Comparison of ENCODE assay signal across 1 cellular context in the genomic region with DNA sequence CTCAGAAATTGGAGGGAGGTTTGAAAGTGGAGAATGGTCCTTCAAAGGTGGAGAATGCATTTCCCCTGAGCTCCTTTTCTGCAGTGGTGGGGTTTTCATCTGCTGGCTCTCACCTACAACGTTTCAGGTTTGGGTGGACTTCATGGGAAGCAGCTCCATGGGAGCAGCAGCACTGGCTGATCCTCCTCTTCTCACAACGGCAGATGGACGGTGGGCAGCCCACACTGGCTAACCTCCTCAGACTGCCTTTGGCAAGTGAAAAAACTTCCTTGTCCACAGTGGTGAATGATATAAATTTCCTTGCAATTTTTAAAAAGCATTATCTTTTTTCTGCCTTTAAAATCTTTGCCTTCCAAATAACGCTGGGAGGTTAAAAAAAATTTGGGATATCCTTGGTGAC.
TF ChIP-seq lines count a peak whose summit lies in the region.

No MANE protein-coding gene starts in this region.

TF ChIP-seq in GM23338, 12 proteins besides CTCF, POLR2A, EP300 and RAD21 (continued from another document):
- TF ChIP-seq, protein P1, sequence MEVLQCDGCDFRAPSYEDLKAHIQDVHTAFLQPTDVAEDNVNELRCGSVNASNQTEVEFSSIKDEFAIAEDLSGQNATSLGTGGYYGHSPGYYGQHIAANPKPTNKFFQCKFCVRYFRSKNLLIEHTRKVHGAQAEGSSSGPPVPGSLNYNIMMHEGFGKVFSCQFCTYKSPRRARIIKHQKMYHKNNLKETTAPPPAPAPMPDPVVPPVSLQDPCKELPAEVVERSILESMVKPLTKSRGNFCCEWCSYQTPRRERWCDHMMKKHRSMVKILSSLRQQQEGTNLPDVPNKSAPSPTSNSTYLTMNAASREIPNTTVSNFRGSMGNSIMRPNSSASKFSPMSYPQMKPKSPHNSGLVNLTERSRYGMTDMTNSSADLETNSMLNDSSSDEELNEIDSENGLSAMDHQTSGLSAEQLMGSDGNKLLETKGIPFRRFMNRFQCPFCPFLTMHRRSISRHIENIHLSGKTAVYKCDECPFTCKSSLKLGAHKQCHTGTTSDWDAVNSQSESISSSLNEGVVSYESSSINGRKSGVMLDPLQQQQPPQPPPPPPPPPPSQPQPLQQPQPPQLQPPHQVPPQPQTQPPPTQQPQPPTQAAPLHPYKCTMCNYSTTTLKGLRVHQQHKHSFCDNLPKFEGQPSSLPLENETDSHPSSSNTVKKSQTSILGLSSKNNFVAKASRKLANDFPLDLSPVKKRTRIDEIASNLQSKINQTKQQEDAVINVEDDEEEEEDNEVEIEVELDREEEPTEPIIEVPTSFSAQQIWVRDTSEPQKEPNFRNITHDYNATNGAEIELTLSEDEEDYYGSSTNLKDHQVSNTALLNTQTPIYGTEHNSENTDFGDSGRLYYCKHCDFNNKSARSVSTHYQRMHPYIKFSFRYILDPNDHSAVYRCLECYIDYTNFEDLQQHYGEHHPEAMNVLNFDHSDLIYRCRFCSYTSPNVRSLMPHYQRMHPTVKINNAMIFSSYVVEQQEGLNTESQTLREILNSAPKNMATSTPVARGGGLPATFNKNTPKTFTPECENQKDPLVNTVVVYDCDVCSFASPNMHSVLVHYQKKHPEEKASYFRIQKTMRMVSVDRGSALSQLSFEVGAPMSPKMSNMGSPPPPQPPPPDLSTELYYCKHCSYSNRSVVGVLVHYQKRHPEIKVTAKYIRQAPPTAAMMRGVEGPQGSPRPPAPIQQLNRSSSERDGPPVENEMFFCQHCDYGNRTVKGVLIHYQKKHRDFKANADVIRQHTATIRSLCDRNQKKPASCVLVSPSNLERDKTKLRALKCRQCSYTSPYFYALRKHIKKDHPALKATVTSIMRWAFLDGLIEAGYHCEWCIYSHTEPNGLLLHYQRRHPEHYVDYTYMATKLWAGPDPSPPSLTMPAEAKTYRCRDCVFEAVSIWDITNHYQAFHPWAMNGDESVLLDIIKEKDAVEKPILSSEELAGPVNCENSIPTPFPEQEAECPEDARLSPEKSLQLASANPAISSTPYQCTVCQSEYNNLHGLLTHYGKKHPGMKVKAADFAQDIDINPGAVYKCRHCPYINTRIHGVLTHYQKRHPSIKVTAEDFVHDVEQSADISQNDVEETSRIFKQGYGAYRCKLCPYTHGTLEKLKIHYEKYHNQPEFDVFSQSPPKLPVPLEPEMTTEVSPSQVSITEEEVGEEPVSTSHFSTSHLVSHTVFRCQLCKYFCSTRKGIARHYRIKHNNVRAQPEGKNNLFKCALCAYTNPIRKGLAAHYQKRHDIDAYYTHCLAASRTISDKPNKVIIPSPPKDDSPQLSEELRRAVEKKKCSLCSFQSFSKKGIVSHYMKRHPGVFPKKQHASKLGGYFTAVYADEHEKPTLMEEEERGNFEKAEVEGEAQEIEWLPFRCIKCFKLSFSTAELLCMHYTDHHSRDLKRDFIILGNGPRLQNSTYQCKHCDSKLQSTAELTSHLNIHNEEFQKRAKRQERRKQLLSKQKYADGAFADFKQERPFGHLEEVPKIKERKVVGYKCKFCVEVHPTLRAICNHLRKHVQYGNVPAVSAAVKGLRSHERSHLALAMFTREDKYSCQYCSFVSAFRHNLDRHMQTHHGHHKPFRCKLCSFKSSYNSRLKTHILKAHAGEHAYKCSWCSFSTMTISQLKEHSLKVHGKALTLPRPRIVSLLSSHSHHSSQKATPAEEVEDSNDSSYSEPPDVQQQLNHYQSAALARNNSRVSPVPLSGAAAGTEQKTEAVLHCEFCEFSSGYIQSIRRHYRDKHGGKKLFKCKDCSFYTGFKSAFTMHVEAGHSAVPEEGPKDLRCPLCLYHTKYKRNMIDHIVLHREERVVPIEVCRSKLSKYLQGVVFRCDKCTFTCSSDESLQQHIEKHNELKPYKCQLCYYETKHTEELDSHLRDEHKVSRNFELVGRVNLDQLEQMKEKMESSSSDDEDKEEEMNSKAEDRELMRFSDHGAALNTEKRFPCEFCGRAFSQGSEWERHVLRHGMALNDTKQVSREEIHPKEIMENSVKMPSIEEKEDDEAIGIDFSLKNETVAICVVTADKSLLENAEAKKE (CRISPR knock-in tag; IDR thresholded peaks at IDR 0.05) = no peak
- TF ChIP-seq EZH2 (IDR thresholded peaks at IDR 0.05; ENCODE audit: low read depth, unreplicated experiment) (no peak), STAT1 (IDR thresholded peaks at IDR 0.05; ENCODE audit: unreplicated experiment) (no peak), ZNF114 (CRISPR knock-in tag; IDR thresholded peaks at IDR 0.05) (no peak), EZH2phosphoT487 (IDR thresholded peaks at IDR 0.05; ENCODE audit: unreplicated experiment) (no peak), NANOG (IDR thresholded peaks at IDR 0.05; ENCODE audit: borderline replicate concordance) (no peak)
- TF ChIP-seq, protein P2, sequence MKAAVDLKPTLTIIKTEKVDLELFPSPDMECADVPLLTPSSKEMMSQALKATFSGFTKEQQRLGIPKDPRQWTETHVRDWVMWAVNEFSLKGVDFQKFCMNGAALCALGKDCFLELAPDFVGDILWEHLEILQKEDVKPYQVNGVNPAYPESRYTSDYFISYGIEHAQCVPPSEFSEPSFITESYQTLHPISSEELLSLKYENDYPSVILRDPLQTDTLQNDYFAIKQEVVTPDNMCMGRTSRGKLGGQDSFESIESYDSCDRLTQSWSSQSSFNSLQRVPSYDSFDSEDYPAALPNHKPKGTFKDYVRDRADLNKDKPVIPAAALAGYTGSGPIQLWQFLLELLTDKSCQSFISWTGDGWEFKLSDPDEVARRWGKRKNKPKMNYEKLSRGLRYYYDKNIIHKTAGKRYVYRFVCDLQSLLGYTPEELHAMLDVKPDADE (IDR thresholded peaks at IDR 0.05) = no peak
- TF ChIP-seq, protein P3, sequence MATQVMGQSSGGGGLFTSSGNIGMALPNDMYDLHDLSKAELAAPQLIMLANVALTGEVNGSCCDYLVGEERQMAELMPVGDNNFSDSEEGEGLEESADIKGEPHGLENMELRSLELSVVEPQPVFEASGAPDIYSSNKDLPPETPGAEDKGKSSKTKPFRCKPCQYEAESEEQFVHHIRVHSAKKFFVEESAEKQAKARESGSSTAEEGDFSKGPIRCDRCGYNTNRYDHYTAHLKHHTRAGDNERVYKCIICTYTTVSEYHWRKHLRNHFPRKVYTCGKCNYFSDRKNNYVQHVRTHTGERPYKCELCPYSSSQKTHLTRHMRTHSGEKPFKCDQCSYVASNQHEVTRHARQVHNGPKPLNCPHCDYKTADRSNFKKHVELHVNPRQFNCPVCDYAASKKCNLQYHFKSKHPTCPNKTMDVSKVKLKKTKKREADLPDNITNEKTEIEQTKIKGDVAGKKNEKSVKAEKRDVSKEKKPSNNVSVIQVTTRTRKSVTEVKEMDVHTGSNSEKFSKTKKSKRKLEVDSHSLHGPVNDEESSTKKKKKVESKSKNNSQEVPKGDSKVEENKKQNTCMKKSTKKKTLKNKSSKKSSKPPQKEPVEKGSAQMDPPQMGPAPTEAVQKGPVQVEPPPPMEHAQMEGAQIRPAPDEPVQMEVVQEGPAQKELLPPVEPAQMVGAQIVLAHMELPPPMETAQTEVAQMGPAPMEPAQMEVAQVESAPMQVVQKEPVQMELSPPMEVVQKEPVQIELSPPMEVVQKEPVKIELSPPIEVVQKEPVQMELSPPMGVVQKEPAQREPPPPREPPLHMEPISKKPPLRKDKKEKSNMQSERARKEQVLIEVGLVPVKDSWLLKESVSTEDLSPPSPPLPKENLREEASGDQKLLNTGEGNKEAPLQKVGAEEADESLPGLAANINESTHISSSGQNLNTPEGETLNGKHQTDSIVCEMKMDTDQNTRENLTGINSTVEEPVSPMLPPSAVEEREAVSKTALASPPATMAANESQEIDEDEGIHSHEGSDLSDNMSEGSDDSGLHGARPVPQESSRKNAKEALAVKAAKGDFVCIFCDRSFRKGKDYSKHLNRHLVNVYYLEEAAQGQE (IDR thresholded peaks at IDR 0.05; ENCODE audit: unreplicated experiment) = no peak
TF ChIP-seq in GM23338: peak in this region for 0.
